Comparison of ENCODE assay signal across 8 cellular contexts in the genomic region with DNA sequence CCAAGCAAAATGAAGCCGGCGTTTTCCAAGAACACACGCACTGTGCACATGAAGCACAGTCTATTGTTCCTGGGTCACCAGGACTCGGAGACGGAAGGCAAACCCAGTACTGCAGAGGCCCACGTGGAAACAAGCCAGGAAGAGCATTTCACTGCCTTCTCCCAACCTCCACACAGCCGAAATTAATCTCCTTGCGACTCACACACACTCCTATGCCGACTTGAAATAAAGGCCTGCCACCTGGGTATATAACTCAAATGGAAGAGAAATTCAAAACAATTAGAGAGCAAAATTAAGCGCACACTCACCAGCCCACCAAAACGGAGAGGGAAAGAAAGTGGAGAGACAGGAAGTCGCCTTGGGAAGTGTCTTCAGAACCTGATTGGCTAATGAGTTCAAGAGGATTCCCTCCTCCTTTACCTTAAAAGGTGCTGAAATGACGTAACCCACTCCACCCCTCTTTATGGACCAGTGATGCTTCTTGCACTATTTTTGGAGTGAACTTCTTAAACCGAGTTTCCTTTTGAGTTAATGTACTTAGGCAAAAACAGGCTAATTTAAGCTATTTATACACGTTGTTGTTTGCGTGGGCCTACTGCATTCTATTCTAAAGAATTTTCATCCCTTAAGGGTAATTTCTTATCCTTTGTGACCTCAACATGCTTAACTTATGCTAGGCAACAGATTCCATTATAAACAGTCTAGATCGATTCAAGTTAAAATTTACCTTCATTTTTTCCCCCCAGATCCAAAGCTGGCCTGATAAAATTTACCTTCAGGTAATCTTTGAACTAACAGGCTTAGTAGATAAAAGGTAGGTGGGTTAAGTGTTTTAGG. TPM values are rescaled to one million over a fixed set of nuclear protein-coding genes. Genes with fewer than 3 reads are reported as not detected.
A peak's percentile ranks its signal among the peaks of the same experiment; 100 is the strongest.
DNase-seq lines count a peak whose midpoint lies in the region; ATAC-seq and TF ChIP-seq lines count a peak whose summit lies in the region.

A gene with protein sequence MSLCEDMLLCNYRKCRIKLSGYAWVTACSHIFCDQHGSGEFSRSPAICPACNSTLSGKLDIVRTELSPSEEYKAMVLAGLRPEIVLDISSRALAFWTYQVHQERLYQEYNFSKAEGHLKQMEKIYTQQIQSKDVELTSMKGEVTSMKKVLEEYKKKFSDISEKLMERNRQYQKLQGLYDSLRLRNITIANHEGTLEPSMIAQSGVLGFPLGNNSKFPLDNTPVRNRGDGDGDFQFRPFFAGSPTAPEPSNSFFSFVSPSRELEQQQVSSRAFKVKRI (minus strand): TSS at position 334 of the 837 bp plus-strand sequence. CDS start 16,756 bp downstream, outside the sequence.

- H3K4me3 ChIP-seq in lower leg skin (ENCODE audit: low read depth, poor library complexity, severe bottlenecking) = peak within 1 kb of the TSS; percentile 48

- DNase-seq in COLO829 (ENCODE audit: low spot score) = peak; percentile 92
- peak; percentile 96 for DNase-seq in NCI-H69 (lab: John Stamatoyannopoulos, UW)
- DNase-seq in activated CD4-positive, alpha-beta T cell treated with anti-CD3 and anti-CD28 coated beads, Interleukin-2, amount 50 U/mL, for 48 hours = peak; percentile 31 to 49
- peak; percentile 23 for DNase-seq in effector CD8-positive, alpha-beta T cell (lab: John Stamatoyannopoulos, UW)
- peak; percentile 68 to 88 for DNase-seq in lower leg skin (ENCODE audit: low spot score in 2 of 2)
- DNase-seq in stimulated activated CD4-positive, alpha-beta T cell treated with anti-CD3 and anti-CD28 coated beads, TNF-alpha, amount 100 ng/mL, for 48 hours (ENCODE audit: low read depth in 3 of 3) = peak in 2 of 3 donors; percentile 10 to 22

- intact Hi-C loops in lower leg skin (cut with DNase I; ENCODE audit: low total_unique reads) = loop anchor here (5.0 kb wide), 2 partner anchors 279 to 349 kb away; partner anchors contain the start of gene RNASE4

- no peak for TF ChIP-seq CTCF in lower leg skin (IDR thresholded peaks at IDR 0.05)

- WGBS in lower leg skin, 2 donors = 1 to 2% methylated on average over 17 of the region's 17 CpGs

- ATAC-seq in GM19395 (IDR thresholded peaks at IDR 0.05; ENCODE audit: unreplicated experiment) = peak; percentile 98
- ATAC-seq in HG03521 (IDR thresholded peaks at IDR 0.05; ENCODE audit: unreplicated experiment) = peak; percentile 97

- TF ChIP-seq POLR2A in lower leg skin (IDR thresholded peaks at IDR 0.05) = no peak

RNA-seq across cellular contexts. Expression of the gene that starts here (rescaled TPM):
- 10 to 100 TPM; 39.1 to 58.1 (median 50.4) TPM for total RNA-seq in lower leg skin

Comparison
In these comparisons a context has a peak if more than half of its experiments do, and no peak if none do; other contexts are left out.
1. Peak in every context shown above with its lines: DNase-seq, ATAC-seq and H3K4me3 ChIP-seq.
2. DNase-seq: peak in every context shown above with its lines; median percentile 96 in NCI-H69; 92 in COLO829; 78 in lower leg skin; 40 in activated CD4-positive, alpha-beta T cell treated with anti-CD3 and anti-CD28 coated beads, Interleukin-2, amount 50 U/mL, for 48 hours; 23 in effector CD8-positive, alpha-beta T cell; 16 in stimulated activated CD4-positive, alpha-beta T cell treated with anti-CD3 and anti-CD28 coated beads, TNF-alpha, amount 100 ng/mL, for 48 hours.